14 cellular contexts compared by ENCODE assay signal in genomic region chr2:96923201-96923600, GRCh38. TPM values are rescaled to one million over a fixed set of nuclear protein-coding genes. Genes with fewer than 3 reads are reported as not detected.
DNase-seq lines count a peak whose midpoint lies in the region; ATAC-seq and TF ChIP-seq lines count a peak whose summit lies in the region.
"Had no signal": no experiment of that assay in that cellular context is flagged by ENCODE, and none has a peak within 500 bp of the region (broad histone marks: within the 10 kb centered on the region; RNA-seq: fewer than 3 reads in every experiment).

No MANE protein-coding gene starts in this region.

- H3K4me1 ChIP-seq in lower lobe of right lung (peaks cover 7% of the 10 kb centered on the region), uterus (peaks cover 4 to 11% of the 10 kb centered on the region in 2 donors)

- intact Hi-C loops in CD14-positive monocyte (cut with micrococcal nuclease) (no loop called here), lower lobe of right lung (cut with DNase I) (no loop called here), uterus (cut with DNase I; ENCODE audit: low total_unique reads) (no loop called here)

- H3K9me3 ChIP-seq in lower lobe of right lung (no peaks in the 10 kb centered on the region), uterus (no peaks in the 10 kb centered on the region)

- H3K27ac ChIP-seq in lower lobe of right lung, result no peak overlapping the region
- H3K27ac ChIP-seq in uterus, result no peak overlapping the region
- H3K27ac ChIP-seq: C4-2B, GM23248, HL-60 had no signal

- TF ChIP-seq CTCF in CD14-positive monocyte (IDR thresholded peaks at IDR 0.05) (no peak), lower lobe of right lung (IDR thresholded peaks at IDR 0.05) (no peak), endothelial cell (IDR thresholded peaks at IDR 0.05; ENCODE audit: unreplicated experiment) (no peak), uterus (IDR thresholded peaks at IDR 0.05) (no peak)

- no peak for ATAC-seq in activated naive CD8-positive, alpha-beta T cell treated with anti-CD3 and anti-CD28 coated beads, Interleukin-2, amount 50 U/mL, for 24 hours
- ATAC-seq in lower lobe of right lung (no peak), GM21447 (IDR thresholded peaks at IDR 0.05; ENCODE audit: unreplicated experiment) (no peak)

- peaks cover 15% of the 10 kb centered on the region for H3K36me3 Mint-ChIP-seq in activated naive CD8-positive, alpha-beta T cell
- H3K36me3 Mint-ChIP-seq in activated naive CD8-positive, alpha-beta T cell treated with anti-CD3 and anti-CD28 coated beads, Interleukin-2, amount 50 U/mL, for 24 hours (ENCODE audit: low read depth), result no peaks in the 10 kb centered on the region
- H3K36me3 Mint-ChIP-seq in CD14-positive monocyte (no peaks in the 10 kb centered on the region), endothelial cell (ENCODE audit: low read depth, unreplicated experiment) (no peaks in the 10 kb centered on the region)

- TF ChIP-seq POLR2A in uterus (IDR thresholded peaks at IDR 0.05), result no peak

- H3K36me3 ChIP-seq in lower lobe of right lung (no peaks in the 10 kb centered on the region), uterus (no peaks in the 10 kb centered on the region)

- no peak for DNase-seq in activated naive CD8-positive, alpha-beta T cell treated with anti-CD3 and anti-CD28 coated beads, Interleukin-2, amount 50 U/mL, for 24 hours
- DNase-seq in CD14-positive monocyte (ENCODE audit: low spot score) (peak; percentile 30), lower lobe of right lung (peak; percentile 26), endothelial cell (ENCODE audit: low spot score) (no peak), uterus (no peak)
- DNase-seq: ACHN, DMS79, GM23248, H7 had no signal

- no peaks in the 10 kb centered on the region for H3K27me3 Mint-ChIP-seq in activated naive CD8-positive, alpha-beta T cell
- H3K27me3 Mint-ChIP-seq in activated naive CD8-positive, alpha-beta T cell treated with anti-CD3 and anti-CD28 coated beads, Interleukin-2, amount 50 U/mL, for 24 hours, result no peaks in the 10 kb centered on the region
- H3K27me3 Mint-ChIP-seq in CD14-positive monocyte (ENCODE audit: low read depth in 3 of 3), result peaks cover 13 to 26% (median 22%) of the 10 kb centered on the region in 3 donors
- H3K27me3 Mint-ChIP-seq in endothelial cell (ENCODE audit: unreplicated experiment), result peaks cover 11% of the 10 kb centered on the region

- peak overlapping the region; percentile 13 for H3K4me3 Mint-ChIP-seq in activated naive CD8-positive, alpha-beta T cell
- no peak overlapping the region for H3K4me3 Mint-ChIP-seq in activated naive CD8-positive, alpha-beta T cell treated with anti-CD3 and anti-CD28 coated beads, Interleukin-2, amount 50 U/mL, for 24 hours
- H3K4me3 Mint-ChIP-seq in CD14-positive monocyte (no peak overlapping the region), endothelial cell (ENCODE audit: unreplicated experiment) (no peak overlapping the region)

- peak overlapping the region; percentile 10 for H3K27ac Mint-ChIP-seq in activated naive CD8-positive, alpha-beta T cell
- no peak overlapping the region for H3K27ac Mint-ChIP-seq in activated naive CD8-positive, alpha-beta T cell treated with anti-CD3 and anti-CD28 coated beads, Interleukin-2, amount 50 U/mL, for 24 hours
- H3K27ac Mint-ChIP-seq in CD14-positive monocyte (no peak overlapping the region), endothelial cell (ENCODE audit: unreplicated experiment) (no peak overlapping the region)

- peaks cover 54% of the 10 kb centered on the region for H3K4me1 Mint-ChIP-seq in activated naive CD8-positive, alpha-beta T cell (ENCODE audit: low read depth)
- H3K4me1 Mint-ChIP-seq in activated naive CD8-positive, alpha-beta T cell treated with anti-CD3 and anti-CD28 coated beads, Interleukin-2, amount 50 U/mL, for 24 hours, result peaks cover 34% of the 10 kb centered on the region
- H3K4me1 Mint-ChIP-seq in CD14-positive monocyte, result peaks cover 5% of the 10 kb centered on the region
- H3K4me1 Mint-ChIP-seq in endothelial cell (ENCODE audit: unreplicated experiment), result peaks cover 5% of the 10 kb centered on the region

- H3K27me3 ChIP-seq in lower lobe of right lung (ENCODE audit: low read depth) (no peaks in the 10 kb centered on the region), uterus (no peaks in the 10 kb centered on the region)

- H3K9me3 Mint-ChIP-seq in activated naive CD8-positive, alpha-beta T cell (ENCODE audit: low read depth), result no peaks in the 10 kb centered on the region
- H3K9me3 Mint-ChIP-seq in activated naive CD8-positive, alpha-beta T cell treated with anti-CD3 and anti-CD28 coated beads, Interleukin-2, amount 50 U/mL, for 24 hours, result peaks cover 2% of the 10 kb centered on the region
- H3K9me3 Mint-ChIP-seq in CD14-positive monocyte (no peaks in the 10 kb centered on the region), endothelial cell (ENCODE audit: unreplicated experiment) (no peaks in the 10 kb centered on the region)

- H3K4me3 ChIP-seq in lower lobe of right lung, result no peak overlapping the region
- H3K4me3 ChIP-seq in uterus, result no peak overlapping the region
- H3K4me3 ChIP-seq: GM12878, GM23248 had no signal

RNA-seq across cellular contexts. Expression of gene SEMA4C, which starts 53.3 kb away (rescaled TPM):
- polyA plus RNA-seq in CD14-positive monocyte, result under 1 TPM; 0.08 to 0.21 TPM
- total RNA-seq in lower lobe of right lung (24.3 TPM), endothelial cell (ENCODE audit: unreplicated experiment) (279 TPM), uterus (100 to 1,000 TPM in 1 of 4 donors, 10 to 100 TPM in 3; 31.8 to 117 (median 61.7) TPM)

Comparison
In these comparisons a context has a peak if more than half of its experiments do, and no peak if none do; other contexts are left out.
1. DNase-seq: peak in CD14-positive monocyte (single experiment) and lower lobe of right lung (single experiment); none in activated naive CD8-positive, alpha-beta T cell treated with anti-CD3 and anti-CD28 coated beads, Interleukin-2, amount 50 U/mL, for 24 hours (single experiment), endothelial cell (single experiment) and uterus (0 of 2).